ENCODE assay signal across 27 cellular contexts in genomic region chrY:21081640-21082611, GRCh38.
"Had no signal": no experiment of that assay in that cellular context is flagged by ENCODE, and none has a peak within 500 bp of the region (broad histone marks: within the 10 kb centered on the region; RNA-seq: fewer than 3 reads in every experiment).

No MANE protein-coding gene starts in this region.

- H3K9me3 ChIP-seq: colonic mucosa, gastrocnemius medialis, lower lobe of right lung, ovary, psoas muscle, thoracic aorta, tibial nerve, upper lobe of left lung had no signal

- H3K4me1 ChIP-seq: colonic mucosa, gastrocnemius medialis, lower lobe of right lung, psoas muscle, tibial nerve, upper lobe of left lung had no signal

- H3K36me3 ChIP-seq: colonic mucosa, gastrocnemius medialis, lower lobe of right lung, ovary, thoracic aorta, tibial nerve, upper lobe of left lung had no signal

- H3K27ac ChIP-seq: colonic mucosa, epithelial cell of prostate, gastrocnemius medialis, lower lobe of right lung, ovary, psoas muscle, thoracic aorta, tibial nerve, upper lobe of left lung had no signal

- H3K27me3 ChIP-seq: colonic mucosa, gastrocnemius medialis, ovary, tibial nerve, upper lobe of left lung had no signal

- H3K4me1 Mint-ChIP-seq: endodermal cell, nephron progenitor cell had no signal

- H3K4me3 ChIP-seq: colonic mucosa, gastrocnemius medialis, lower lobe of right lung, ovary, psoas muscle, smooth muscle cell, thoracic aorta, tibial nerve, upper lobe of left lung had no signal

- H3K4me2 ChIP-seq: smooth muscle cell had no signal

- ATAC-seq: esophagus mucosa; left ventricle myocardium superior; lower lobe of right lung; naive thymus-derived CD8-positive, alpha-beta T cell; psoas muscle; right cardiac atrium had no signal

- H3K9me3 Mint-ChIP-seq: endodermal cell; naive thymus-derived CD8-positive, alpha-beta T cell; nephron progenitor cell had no signal

- H3K27me3 Mint-ChIP-seq: dendritic cell treated with granulocyte-macrophage colony-stimulating factor and Interleukin-4, amounts not matched to agents 40 ng/mL and 50 ng/mL, for 4 days; naive thymus-derived CD8-positive, alpha-beta T cell had no signal

- DNase-seq: colonic mucosa; effector CD8-positive, alpha-beta T cell; endodermal cell; foreskin fibroblast; head of caudate nucleus; left ventricle myocardium superior; lower lobe of right lung; naive thymus-derived CD8-positive, alpha-beta T cell; nephron progenitor cell; occipital lobe; ovary; posterior cingulate gyrus; psoas muscle; right cardiac atrium; stimulated activated CD4-positive, alpha-beta T cell treated with anti-CD3 and anti-CD28 coated beads, Interleukin-12 subunit alpha, Interleukin-12 subunit beta, amount 100 ng/mL, for 4 hours; stimulated activated CD4-positive, alpha-beta T cell treated with anti-CD3 and anti-CD28 coated beads, Interleukin-1b, Interleukin-23, amount 100 ng/mL, for 48 hours; stimulated activated CD4-positive, alpha-beta T cell treated with anti-CD3 and anti-CD28 coated beads, Interleukin-4, amount 100 ng/mL, for 1 hour; stimulated activated CD8-positive, alpha-beta memory T cell treated with anti-CD3 and anti-CD28 coated beads, Interleukin-4, amount 100 ng/mL, for 48 hours; stimulated activated naive CD4-positive, alpha-beta T cell treated with Interleukin-2 at 50 U/mL for 16 hours; upper lobe of left lung had no signal

- H3K4me3 Mint-ChIP-seq: dendritic cell treated with granulocyte-macrophage colony-stimulating factor and Interleukin-4, amounts not matched to agents 40 ng/mL and 50 ng/mL, for 4 days; endodermal cell; naive thymus-derived CD8-positive, alpha-beta T cell; nephron progenitor cell had no signal

- H3K27ac Mint-ChIP-seq: dendritic cell treated with granulocyte-macrophage colony-stimulating factor and Interleukin-4, amounts not matched to agents 40 ng/mL and 50 ng/mL, for 4 days; endodermal cell; nephron progenitor cell had no signal
